8 cellular contexts compared by ENCODE assay signal in the genomic region with DNA sequence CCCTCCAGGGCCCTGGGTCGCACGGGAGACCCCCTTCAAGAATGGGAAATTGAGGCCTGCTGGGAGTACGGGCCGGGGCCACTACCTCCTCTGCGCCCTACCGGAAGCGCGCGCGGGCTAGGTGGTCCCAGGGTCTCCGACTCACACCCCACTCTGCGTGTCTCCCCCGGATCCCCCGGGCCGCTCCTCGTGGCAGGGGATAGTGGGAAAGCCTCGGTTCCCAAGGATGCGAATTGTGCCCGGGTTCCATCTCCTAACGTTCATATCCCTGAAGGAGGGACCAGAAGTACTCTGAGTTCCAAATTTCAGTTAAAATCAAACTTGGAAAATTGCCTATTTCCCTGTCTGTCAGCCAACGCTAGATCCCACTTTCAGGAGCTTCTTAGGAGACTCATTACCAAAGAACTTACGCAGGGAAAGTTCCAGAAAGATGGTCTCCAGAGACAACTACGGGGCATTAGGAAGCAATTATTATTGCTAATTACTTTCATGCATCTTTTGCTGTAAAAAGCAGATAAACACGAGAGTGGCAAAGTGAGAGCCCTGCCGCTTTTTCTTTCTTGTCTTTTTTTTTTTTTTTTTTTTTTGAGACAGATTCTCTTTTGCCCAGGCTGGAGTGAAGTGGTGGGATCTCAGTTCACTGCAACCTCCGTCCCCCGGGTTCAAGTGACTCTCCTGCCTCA. TPM values are rescaled to one million over a fixed set of nuclear protein-coding genes. Genes with fewer than 3 reads are reported as not detected.
DNase-seq lines count a peak whose midpoint lies in the region; ATAC-seq and TF ChIP-seq lines count a peak whose summit lies in the region.

No MANE protein-coding gene starts in this region.

- TF ChIP-seq CTCF in BJ (IDR thresholded peaks at IDR 0.05; ENCODE audit: insufficient read depth, low read depth, low read length) (no peak), epithelial cell of esophagus (IDR thresholded peaks at IDR 0.05; ENCODE audit: insufficient read depth, low read depth, low read length, missing control alignments) (no peak), ovary (IDR thresholded peaks at IDR 0.05) (no peak)

- H3K36me3 ChIP-seq in BJ (ENCODE audit: control insufficient read depth, insufficient read depth, low read length) (no peaks in the 10 kb centered on the region), ovary (no peaks in the 10 kb centered on the region)

- H3K27me3 ChIP-seq in BJ (ENCODE audit: control insufficient read depth, insufficient read depth, low read length) (peaks cover 1% of the 10 kb centered on the region), ovary (no peaks in the 10 kb centered on the region)

- intact Hi-C loops in ovary (cut with DNase I), result loop anchor here in 2 of 4 donors (2.0 to 10.0 kb wide), 3 partner anchors 120 to 1162 kb away; no protein-coding TSS in a partner anchor

- no peak overlapping the region for H3K27ac ChIP-seq in ovary

- CTCF ChIA-PET in BJ (lab: Yijun Ruan, JAX), result interaction anchor here (0.8 to 13.3 kb wide), 11 partner anchors 8 to 155 kb away, joined by 3 to 163 read pairs (median 4); partner anchors contain the start of gene DHX35

- no peak for TF ChIP-seq EP300 in ovary (IDR thresholded peaks at IDR 0.05)

- H3K4me3 ChIP-seq in BJ (ENCODE audit: low read depth, low read length), result peak overlapping the region; percentile 88
- H3K4me3 ChIP-seq in epithelial cell of esophagus (ENCODE audit: low read length), result peak overlapping the region; percentile 68
- peak overlapping the region; percentile 48 for H3K4me3 ChIP-seq in ovary

- DNase-seq in BJ (ENCODE audit: low read depth) (no peak), NCI-H69 (lab: John Stamatoyannopoulos, UW) (peak; percentile 34), epithelial cell of esophagus (ENCODE audit: low read depth) (no peak), ovary (peak in 1 of 5 donors; percentile 36), DMS79 (lab: John Stamatoyannopoulos, UW) (no peak), NCI-H446 treated with DMSO at 0.1 percent for 48 hours (lab: John Stamatoyannopoulos, UW) (no peak)
- DNase-seq in stimulated activated CD4-positive, alpha-beta T cell treated with anti-CD3 and anti-CD28 coated beads, Interleukin-2, amount 100 ng/mL, for 48 hours, result no peak

- no peak for TF ChIP-seq POLR2A in ovary (IDR thresholded peaks at IDR 0.05)

- WGBS in ovary, 3 donors, result 6 to 8% (median 6%) methylated on average over 18 to 27 of the region's 27 CpGs

- no peaks in the 10 kb centered on the region for H3K9me3 ChIP-seq in ovary

- H3K4me1 ChIP-seq in ovary (ENCODE audit: insufficient read depth), result peaks cover 8% of the 10 kb centered on the region

- peak; percentile 10 for ATAC-seq in GM19467 (IDR thresholded peaks at IDR 0.05; ENCODE audit: unreplicated experiment)

- POLR2A ChIA-PET in BJ (lab: Charles Lee), result interaction anchor here (0.6 kb wide), 1 partner anchor 120 kb away, joined by 6 read pairs; no protein-coding TSS in a partner anchor

RNA-seq across cellular contexts. Expression of gene FAM83D, which starts 0.9 kb away (rescaled TPM):
- 26.6 and 40.1 TPM in 2 replicates for polyA plus RNA-seq in BJ (2011; rRNA removed)
- 16.1 and 16.4 TPM in 2 replicates for polyA minus RNA-seq in BJ (2011; rRNA and poly(A)+ RNA removed)
- total RNA-seq in ovary, result under 1 TPM in 6 of 7 donors, not detected in 1; 0.18 to 0.80 (median 0.56) TPM
- polyA plus RNA-seq in ovary, result 1 to 10 TPM in 1 of 2 donors, under 1 TPM in 1; 0.52 to 2.5 TPM

RNA-seq across cellular contexts. Expression of gene DHX35, which starts 35.1 kb away (rescaled TPM):
- 12.1 and 14.5 TPM in 2 replicates for polyA plus RNA-seq in BJ (2011; rRNA removed)
- polyA minus RNA-seq in BJ (2011; rRNA and poly(A)+ RNA removed), result 4.9 and 8.2 TPM in 2 replicates
- total RNA-seq in ovary, result 10 to 100 TPM; 11.3 to 14.5 (median 12.4) TPM
- polyA plus RNA-seq in ovary, result 10 to 100 TPM; 11.2 TPM
